Comparison of ENCODE assay signal across 23 cellular contexts in genomic region chr7:113371376-113372043, GRCh38.
DNase-seq lines count a peak whose midpoint lies in the region; ATAC-seq and TF ChIP-seq lines count a peak whose summit lies in the region.
"Had no signal": no experiment of that assay in that cellular context is flagged by ENCODE, and none has a peak within 500 bp of the region (broad histone marks: within the 10 kb centered on the region; RNA-seq: fewer than 3 reads in every experiment).

No MANE protein-coding gene starts in this region.

- no peaks in the 10 kb centered on the region for H4K20me1 ChIP-seq in hepatocyte (ENCODE audit: insufficient read depth, poor library complexity, severe bottlenecking)
- H4K20me1 ChIP-seq: BLaER1 had no signal

- in situ Hi-C loops in astrocyte of the cerebellum (cut with HindIII; ENCODE audit: low sequenced_read_pairs): no loop called here

- intact Hi-C loops in activated naive CD4-positive, alpha-beta T cell treated with anti-CD3 and anti-CD28 coated beads for 36 hours (cut with micrococcal nuclease): no loop called here

- H3K4me1 ChIP-seq in hepatocyte (ENCODE audit: insufficient read depth): no peaks in the 10 kb centered on the region
- H3K4me1 ChIP-seq: BLaER1, HAP-1, lower lobe of right lung had no signal

- H2AFZ ChIP-seq in hepatocyte: no peak overlapping the region

- DNase-seq in DMS 273 (lab: John Stamatoyannopoulos, UW; ENCODE audit: unreplicated experiment): peak; percentile 33
- no peak for DNase-seq in DMS 273 treated with DMSO at 0.1 percent for 48 hours (lab: John Stamatoyannopoulos, UW)
- peak; percentile 71 for DNase-seq in astrocyte of the cerebellum (ENCODE audit: low read depth)
- DNase-seq in hepatocyte (ENCODE audit: low spot score): peak; percentile 4
- no peak for DNase-seq in activated CD8-positive, alpha-beta memory T cell treated with anti-CD3 and anti-CD28 coated beads, Interleukin-2, amount 50 U/mL, for 4 hours
- DNase-seq in SKM-1 treated with dmso at 0.1 percent for 144 hours (lab: John Stamatoyannopoulos, UW; ENCODE audit: unreplicated experiment): no peak
- no peak for DNase-seq in activated naive CD4-positive, alpha-beta T cell treated with anti-CD3 and anti-CD28 coated beads for 36 hours
- DNase-seq: activated CD4-positive, CD25-positive, alpha-beta regulatory T cell; activated naive CD8-positive, alpha-beta T cell treated with anti-CD3 and anti-CD28 coated beads, Interleukin-2, amount 10 ng/mL, durations not matched to agents 7 days and 5 days; cerebellar nuclear complex; effector memory CD4-positive, alpha-beta T cell; Karpas-422; lower lobe of right lung; NCI-H1092 treated with DMSO at 0.1 percent for 48 hours; NCI-H526 treated with DMSO at 0.1 percent for 48 hours; occipital lobe; SIG-M5; stimulated activated naive CD4-positive, alpha-beta T cell treated with Interleukin-2 at 50 U/mL for 16 hours had no signal

- no peaks in the 10 kb centered on the region for H3K27me3 ChIP-seq in hepatocyte
- H3K27me3 ChIP-seq: BLaER1 had no signal

- WGBS in hepatocyte (ENCODE audit: low lambda C conversion rate, missing lambda C conversion rate): 66% methylated on average over 4 of the region's 4 CpGs

- no peak for ATAC-seq in GM21390 (IDR thresholded peaks at IDR 0.05; ENCODE audit: unreplicated experiment)

- CTCF ChIA-PET in activated naive CD4-positive, alpha-beta T cell treated with anti-CD3 and anti-CD28 coated beads for 36 hours (lab: Charles Lee): no interaction called here

- H3K4me2 ChIP-seq in hepatocyte: no peak overlapping the region
- H3K4me2 ChIP-seq: BLaER1 had no signal

- H3K36me3 ChIP-seq in hepatocyte (replicated peaks; ENCODE audit: insufficient read depth, low read depth): no peaks in the 10 kb centered on the region
- H3K36me3 ChIP-seq: BLaER1, HAP-1, lower lobe of right lung had no signal

- no peaks in the 10 kb centered on the region for H3K9me3 ChIP-seq in hepatocyte (ENCODE audit: low read depth)
- H3K9me3 ChIP-seq: BLaER1, HAP-1, lower lobe of right lung had no signal

- H3K4me3 Mint-ChIP-seq in activated naive CD4-positive, alpha-beta T cell treated with anti-CD3 and anti-CD28 coated beads for 36 hours: no peak overlapping the region
- H3K4me3 Mint-ChIP-seq: activated naive CD8-positive, alpha-beta T cell treated with anti-CD3 and anti-CD28 coated beads, Interleukin-2, amount 10 ng/mL, durations not matched to agents 7 days and 5 days; type B pancreatic cell had no signal

- H3K36me3 Mint-ChIP-seq in activated naive CD4-positive, alpha-beta T cell treated with anti-CD3 and anti-CD28 coated beads for 36 hours (ENCODE audit: low read depth): no peaks in the 10 kb centered on the region
- H3K36me3 Mint-ChIP-seq: activated naive CD8-positive, alpha-beta T cell treated with anti-CD3 and anti-CD28 coated beads, Interleukin-2, amount 10 ng/mL, durations not matched to agents 7 days and 5 days; type B pancreatic cell had no signal

- peaks cover 4% of the 10 kb centered on the region for H3K27me3 Mint-ChIP-seq in activated naive CD4-positive, alpha-beta T cell treated with anti-CD3 and anti-CD28 coated beads for 36 hours (ENCODE audit: low read depth)
- H3K27me3 Mint-ChIP-seq: activated naive CD8-positive, alpha-beta T cell treated with anti-CD3 and anti-CD28 coated beads, Interleukin-2, amount 10 ng/mL, durations not matched to agents 7 days and 5 days; type B pancreatic cell had no signal

- no peak overlapping the region for H3K27ac Mint-ChIP-seq in activated naive CD4-positive, alpha-beta T cell treated with anti-CD3 and anti-CD28 coated beads for 36 hours
- H3K27ac Mint-ChIP-seq: activated naive CD8-positive, alpha-beta T cell treated with anti-CD3 and anti-CD28 coated beads, Interleukin-2, amount 10 ng/mL, durations not matched to agents 7 days and 5 days; type B pancreatic cell had no signal

- no peaks in the 10 kb centered on the region for H3K9me2 ChIP-seq in hepatocyte (replicated peaks; ENCODE audit: insufficient read depth)

- TF ChIP-seq CTCF in astrocyte of the cerebellum (IDR thresholded peaks at IDR 0.05; ENCODE audit: low read depth, low read length, missing control alignments): no peak
- no peak for TF ChIP-seq CTCF in hepatocyte (IDR thresholded peaks at IDR 0.05; ENCODE audit: poor library complexity)

- no peaks in the 10 kb centered on the region for H3K9me3 Mint-ChIP-seq in activated naive CD4-positive, alpha-beta T cell treated with anti-CD3 and anti-CD28 coated beads for 36 hours
- H3K9me3 Mint-ChIP-seq: activated naive CD8-positive, alpha-beta T cell treated with anti-CD3 and anti-CD28 coated beads, Interleukin-2, amount 10 ng/mL, durations not matched to agents 7 days and 5 days; type B pancreatic cell had no signal

- H3K4me3 ChIP-seq in astrocyte of the cerebellum (ENCODE audit: low read depth, low read length): no peak overlapping the region
- H3K4me3 ChIP-seq in hepatocyte: no peak overlapping the region
- H3K4me3 ChIP-seq: BLaER1, HAP-1, lower lobe of right lung had no signal

- peak overlapping the region; percentile 38 for H3K27ac ChIP-seq in hepatocyte
- H3K27ac ChIP-seq: 22Rv1, BLaER1, lower lobe of right lung had no signal

- H3K79me2 ChIP-seq in hepatocyte: no peaks in the 10 kb centered on the region

- H3K4me1 Mint-ChIP-seq in activated naive CD4-positive, alpha-beta T cell treated with anti-CD3 and anti-CD28 coated beads for 36 hours (ENCODE audit: low read depth): no peaks in the 10 kb centered on the region
- H3K4me1 Mint-ChIP-seq: activated naive CD8-positive, alpha-beta T cell treated with anti-CD3 and anti-CD28 coated beads, Interleukin-2, amount 10 ng/mL, durations not matched to agents 7 days and 5 days had no signal

Comparison
In these comparisons a context has a peak if more than half of its experiments do, and no peak if none do; other contexts are left out.
1. DNase-seq: peak in DMS 273 (single experiment), astrocyte of the cerebellum (single experiment) and hepatocyte (single experiment); none in DMS 273 treated with DMSO at 0.1 percent for 48 hours (single experiment), activated CD8-positive, alpha-beta memory T cell treated with anti-CD3 and anti-CD28 coated beads, Interleukin-2, amount 50 U/mL, for 4 hours (single experiment), SKM-1 treated with dmso at 0.1 percent for 144 hours (single experiment) and activated naive CD4-positive, alpha-beta T cell treated with anti-CD3 and anti-CD28 coated beads for 36 hours (single experiment).